ENCODE assay signal across 1 cellular context in genomic region chr17:2929881-2930533, GRCh38.
TF ChIP-seq lines count a peak whose summit lies in the region.

No MANE protein-coding gene starts in this region.

TF ChIP-seq in GM12878, 131 proteins besides CTCF, POLR2A, EP300 and RAD21 (continued from another document):
- no peak for TF ChIP-seq ZBTB33 (IDR thresholded peaks at IDR 0.05)
- no peak for TF ChIP-seq NKRF (conservative IDR thresholded peaks at IDR 0.05)
